ENCODE assay signal across 8 cellular contexts in the genomic region with DNA sequence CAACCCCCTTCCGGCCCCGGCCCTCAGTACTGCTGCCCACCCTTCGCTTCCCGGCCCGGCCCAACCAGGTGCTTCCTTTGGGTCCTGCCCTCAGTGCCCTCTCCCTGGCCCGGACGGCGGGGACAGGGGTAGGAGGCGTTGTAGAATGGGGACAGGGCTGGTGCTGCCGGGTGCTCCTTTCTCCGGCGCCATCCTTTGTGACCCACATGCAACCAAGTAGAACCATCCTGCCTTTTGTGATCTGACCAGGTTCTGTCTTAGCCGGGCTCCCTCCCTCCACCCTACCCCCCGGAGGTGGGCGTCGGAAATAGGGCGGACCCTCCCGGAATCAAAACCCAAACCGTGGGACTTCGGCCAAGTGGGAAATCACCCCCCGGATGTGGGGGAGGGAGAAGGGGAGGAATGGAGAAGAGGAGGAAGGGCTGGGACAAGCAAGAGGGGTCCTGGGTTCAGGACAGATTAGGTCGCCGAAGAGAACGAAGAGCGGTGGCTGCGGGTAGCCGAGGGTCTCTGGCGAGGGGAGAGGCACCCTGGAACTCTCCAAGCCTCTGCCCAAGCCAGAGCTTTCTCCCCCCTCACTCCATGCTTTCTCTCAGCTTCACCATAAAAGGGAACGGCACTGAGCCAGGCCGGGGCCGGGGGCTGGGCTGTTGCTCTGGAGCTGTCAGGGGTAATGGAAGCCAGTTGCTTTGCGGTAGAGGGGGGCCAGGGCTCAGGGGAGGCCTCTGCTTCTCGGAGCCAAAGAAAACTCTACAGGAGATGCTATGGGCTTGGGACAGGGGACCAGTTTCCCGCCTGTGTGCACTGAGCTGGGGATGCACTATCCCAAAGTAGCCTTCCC. TPM values are rescaled to one million over a fixed set of nuclear protein-coding genes. Genes with fewer than 3 reads are reported as not detected.
DNase-seq lines count a peak whose midpoint lies in the region; TF ChIP-seq lines count a peak whose summit lies in the region.

No MANE protein-coding gene starts in this region.

- H3K4me3 ChIP-seq in GM12865 (ENCODE audit: low read depth, low read length) (peak overlapping the region; percentile 73), HFF-Myc (replicated peaks; ENCODE audit: low read depth, low read length) (peak overlapping the region; percentile 98), SK-N-SH (ENCODE audit: low read depth in 2 of 2, low read length in 1 of 2) (peak overlapping the region; percentile 97 to 98), duodenal mucosa (ENCODE audit: low read depth in 1 of 2, low read length in 2 of 2) (peak overlapping the region; percentile 73 to 96), suprapubic skin (peak overlapping the region; percentile 94)

- TF ChIP-seq EP300 in SK-N-SH (IDR thresholded peaks at IDR 0.05; ENCODE audit: borderline replicate concordance in 1 of 2, low read depth in 1 of 2, low read length in 1 of 2) (peak; percentile 73 to 79; a peak in 3 of 4 replicates), suprapubic skin (IDR thresholded peaks at IDR 0.05) (no peak)

- H3K9ac ChIP-seq in SK-N-SH: peak overlapping the region; percentile 63
- peak overlapping the region; percentile 58 to 63 for H3K9ac ChIP-seq in duodenal mucosa (ENCODE audit: low read depth in 1 of 2, low read length in 2 of 2)

- peaks cover 11% of the 10 kb centered on the region for H3K36me3 Mint-ChIP-seq in mesothelial cell of epicardium

- peak overlapping the region; percentile 98 for H3K27ac Mint-ChIP-seq in mesothelial cell of epicardium

- H2AFZ ChIP-seq in SK-N-SH (ENCODE audit: low read depth): peak overlapping the region; percentile 68

- H4K20me1 ChIP-seq in SK-N-SH (ENCODE audit: insufficient read depth): peaks cover 14% of the 10 kb centered on the region

- DNase-seq in GM12865 (ENCODE audit: low read depth) (peak; percentile 69), HFF-Myc (ENCODE audit: extremely low read depth, low read depth) (peak; percentile 37), SK-N-SH (peak; percentile 89), mesothelial cell of epicardium (ENCODE audit: low spot score in 2 of 2, unreplicated experiment in 2 of 2) (peak; percentile 69 to 86), suprapubic skin (ENCODE audit: low spot score in 2 of 2) (peak in 1 of 2 donors; percentile 86), NCI-H1436 (lab: John Stamatoyannopoulos, UW) (no peak), RKO (ENCODE audit: low spot score) (no peak)

- H3K79me2 ChIP-seq in SK-N-SH (ENCODE audit: insufficient read depth): peaks cover 43% of the 10 kb centered on the region

- H3K27ac ChIP-seq in SK-N-SH (ENCODE audit: low read depth in 2 of 2, low read length in 1 of 2): peak overlapping the region; percentile 89 to 98
- H3K27ac ChIP-seq in duodenal mucosa (ENCODE audit: low read depth, low read length): peak overlapping the region; percentile 89
- H3K27ac ChIP-seq in suprapubic skin: peak overlapping the region; percentile 91

- H3K9me3 ChIP-seq in SK-N-SH (no peaks in the 10 kb centered on the region), duodenal mucosa (ENCODE audit: control insufficient read depth in 1 of 2, low read length in 2 of 2) (no peaks in the 10 kb centered on the region), suprapubic skin (no peaks in the 10 kb centered on the region)

- H3K4me1 ChIP-seq in SK-N-SH (ENCODE audit: control insufficient read depth in 1 of 2, insufficient read depth in 2 of 2, low read depth in 1 of 2, low read length in 1 of 2) (peaks cover 44 to 74% of the 10 kb centered on the region in 2 experiments), duodenal mucosa (ENCODE audit: control insufficient read depth in 1 of 2, insufficient read depth in 2 of 2, low read length in 2 of 2) (peaks cover 42 to 52% of the 10 kb centered on the region in 2 donors), suprapubic skin (peaks cover 47% of the 10 kb centered on the region)

- TF ChIP-seq RAD21 in SK-N-SH (IDR thresholded peaks at IDR 0.05; ENCODE audit: low read length): peak; percentile 23

- H3K9me2 ChIP-seq in SK-N-SH: no peaks in the 10 kb centered on the region

- no peaks in the 10 kb centered on the region for H3K9me3 Mint-ChIP-seq in mesothelial cell of epicardium

- CTCF ChIA-PET in SK-N-SH (lab: Yijun Ruan, JAX): interaction anchor here (0.7 to 18.5 kb wide), 12 partner anchors 11 to 235 kb away, joined by 3 to 227 read pairs (median 4); partner anchors contain the start of genes AGBL5, EMILIN1 and KHK

- H3F3A ChIP-seq in SK-N-SH (replicated peaks; ENCODE audit: insufficient read depth): peaks cover 10% of the 10 kb centered on the region

- peaks cover 57% of the 10 kb centered on the region for H3K4me1 Mint-ChIP-seq in mesothelial cell of epicardium

- POLR2A ChIA-PET in SK-N-SH (lab: Yijun Ruan, JAX): interaction anchor here (0.6 to 5.7 kb wide), 12 partner anchors 9 to 423 kb away, joined by 3 to 80 read pairs (median 10); partner anchors contain the start of genes ABHD1, AGBL5, FNDC4 and GTF3C2

- H3K27me3 ChIP-seq in SK-N-SH (ENCODE audit: insufficient read depth) (no peaks in the 10 kb centered on the region), duodenal mucosa (ENCODE audit: control insufficient read depth in 1 of 2, insufficient read depth in 2 of 2, low read length in 2 of 2) (no peaks in the 10 kb centered on the region), suprapubic skin (no peaks in the 10 kb centered on the region)

- TF ChIP-seq CTCF in GM12865 (IDR thresholded peaks at IDR 0.05; ENCODE audit: insufficient read depth, low read depth, low read length, missing control alignments) (no peak), HFF-Myc (IDR thresholded peaks at IDR 0.05; ENCODE audit: low read depth, low read length, missing control alignments) (no peak), SK-N-SH (IDR thresholded peaks at IDR 0.05) (no peak), mesothelial cell of epicardium (IDR thresholded peaks at IDR 0.05; ENCODE audit: unreplicated experiment) (no peak), suprapubic skin (IDR thresholded peaks at IDR 0.05) (no peak)

- WGBS in SK-N-SH (ENCODE audit: low lambda C conversion rate): 5% methylated on average over 28 of the region's 34 CpGs
- 4% methylated on average over 26 of the region's 34 CpGs for WGBS in suprapubic skin

- TF ChIP-seq POLR2A in suprapubic skin (IDR thresholded peaks at IDR 0.05): no peak

- peak overlapping the region; percentile 89 for H3K4me2 ChIP-seq in SK-N-SH

- H3K36me3 ChIP-seq in SK-N-SH (replicated peaks in 1 of 2; ENCODE audit: control insufficient read depth in 1 of 2, insufficient read depth in 2 of 2, low read length in 1 of 2) (peaks cover 22 to 33% of the 10 kb centered on the region in 2 experiments), duodenal mucosa (ENCODE audit: control insufficient read depth in 1 of 2, insufficient read depth in 2 of 2, low read length in 2 of 2) (peaks cover 11 to 25% of the 10 kb centered on the region in 2 donors), suprapubic skin (peaks cover 19% of the 10 kb centered on the region)

- H3K27me3 Mint-ChIP-seq in mesothelial cell of epicardium (ENCODE audit: low read depth): no peaks in the 10 kb centered on the region

- H3K4me3 Mint-ChIP-seq in mesothelial cell of epicardium: peak overlapping the region; percentile 83

TF ChIP-seq in SK-N-SH, 30 proteins besides CTCF, POLR2A, EP300 and RAD21 (continues in another document):
- TF ChIP-seq TAF1 (IDR thresholded peaks at IDR 0.05; ENCODE audit: borderline replicate concordance, low read depth, low read length) (peak; percentile 39), CHD2 (IDR thresholded peaks at IDR 0.05; ENCODE audit: low read length, partially characterized antibody) (peak; percentile 83), NFIC (IDR thresholded peaks at IDR 0.05; ENCODE audit: borderline replicate concordance) (peak; percentile 86), RXRA (IDR thresholded peaks at IDR 0.05; ENCODE audit: borderline replicate concordance, low read depth) (no peak), MXI1 (IDR thresholded peaks at IDR 0.05; ENCODE audit: low read depth, low read length) (peak; percentile 86), SMC3 (IDR thresholded peaks at IDR 0.05; ENCODE audit: low read depth, low read length) (peak; percentile 5; the same call in 1 of the 2 replicates), PBX3 (IDR thresholded peaks at IDR 0.05) (peak; percentile 91), TCF12 (IDR thresholded peaks at IDR 0.05) (peak; percentile 98)

RNA-seq across cellular contexts. Expression of gene OST4, which starts 0.8 kb away (rescaled TPM):
- polyA plus RNA-seq in SK-N-SH (2012; rRNA removed): 876 and 1,851 TPM in 2 replicates
- 1,232 and 1,463 TPM in 2 replicates for polyA plus RNA-seq in SK-N-SH (2012; cell fraction: cytosol; rRNA removed)
- polyA plus RNA-seq in SK-N-SH (2012; cell fraction: nucleus; rRNA removed): 356 and 431 TPM in 2 replicates
- total RNA-seq in mesothelial cell of epicardium (254 to 263 TPM (median 257 TPM) in 3 replicates), suprapubic skin (100 to 1,000 TPM in 3 of 4 donors, 10 to 100 TPM in 1; 70.8 to 225 (median 199) TPM)

RNA-seq across cellular contexts. Expression of gene EMILIN1, which starts 6.2 kb away (rescaled TPM):
- polyA plus RNA-seq in SK-N-SH (2012; rRNA removed): 184 and 286 TPM in 2 replicates
- polyA plus RNA-seq in SK-N-SH (2012; cell fraction: cytosol; rRNA removed): 96.2 and 169 TPM in 2 replicates
- 206 and 267 TPM in 2 replicates for polyA plus RNA-seq in SK-N-SH (2012; cell fraction: nucleus; rRNA removed)
- total RNA-seq in mesothelial cell of epicardium (170 to 179 TPM (median 172 TPM) in 3 replicates), suprapubic skin (10 to 100 TPM in 1 of 4 donors, 1 to 10 TPM in 3; 3.0 to 13.8 (median 5.8) TPM)

RNA-seq across cellular contexts. Expression of gene KHK, which starts 14.4 kb away (rescaled TPM):
- polyA plus RNA-seq in SK-N-SH (2012; rRNA removed): 6.5 and 10.3 TPM in 2 replicates
- polyA plus RNA-seq in SK-N-SH (2012; cell fraction: cytosol; rRNA removed): 5.2 and 7.6 TPM in 2 replicates
- polyA plus RNA-seq in SK-N-SH (2012; cell fraction: nucleus; rRNA removed): 12.4 and 21.0 TPM in 2 replicates
- total RNA-seq in mesothelial cell of epicardium (3.3 to 4.1 TPM (median 3.6 TPM) in 3 replicates), suprapubic skin (1 to 10 TPM; 2.8 to 6.3 (median 3.8) TPM)

RNA-seq across cellular contexts. Expression of gene AGBL5, which starts 20.7 kb away (rescaled TPM):
- 45.5 and 47.8 TPM in 2 replicates for polyA plus RNA-seq in SK-N-SH (2012; rRNA removed)
- 32.0 and 43.2 TPM in 2 replicates for polyA plus RNA-seq in SK-N-SH (2012; cell fraction: cytosol; rRNA removed)
- polyA plus RNA-seq in SK-N-SH (2012; cell fraction: nucleus; rRNA removed): 33.7 and 37.7 TPM in 2 replicates
- total RNA-seq in mesothelial cell of epicardium (40.5 to 45.0 TPM (median 43.2 TPM) in 3 replicates), suprapubic skin (10 to 100 TPM; 15.3 to 18.9 (median 18.5) TPM)

RNA-seq across cellular contexts. Expression of gene TMEM214, which starts 39.4 kb away (rescaled TPM):
- 69.4 and 80.2 TPM in 2 replicates for polyA plus RNA-seq in SK-N-SH (2012; rRNA removed)
- polyA plus RNA-seq in SK-N-SH (2012; cell fraction: cytosol; rRNA removed): 25.4 and 37.4 TPM in 2 replicates
- polyA plus RNA-seq in SK-N-SH (2012; cell fraction: nucleus; rRNA removed): 176 and 217 TPM in 2 replicates
- total RNA-seq in mesothelial cell of epicardium: 86.8 to 88.8 TPM (median 88.6 TPM) in 3 replicates
- 10 to 100 TPM; 39.2 to 56.3 (median 44.7) TPM for total RNA-seq in suprapubic skin

Comparison
In these comparisons a context has a peak if more than half of its experiments do, and no peak if none do; other contexts are left out.
1. DNase-seq: peak in GM12865 (single experiment), HFF-Myc (single experiment), SK-N-SH (single experiment) and mesothelial cell of epicardium (2 of 2); none in NCI-H1436 (single experiment) and RKO (single experiment).
2. RNA of gene EMILIN1, which starts 6.2 kb away (total RNA-seq): 170 to 179 TPM in mesothelial cell of epicardium; 3.0 to 13.8 TPM in suprapubic skin; every median in the first group is over 10 times any median in the second.
3. Peak in every context shown above with its lines, with median percentiles within 50 percentile points of each other: H3K4me3 ChIP-seq and H3K27ac ChIP-seq.